Comparison of ENCODE assay signal across 1 cellular context in the genomic region with DNA sequence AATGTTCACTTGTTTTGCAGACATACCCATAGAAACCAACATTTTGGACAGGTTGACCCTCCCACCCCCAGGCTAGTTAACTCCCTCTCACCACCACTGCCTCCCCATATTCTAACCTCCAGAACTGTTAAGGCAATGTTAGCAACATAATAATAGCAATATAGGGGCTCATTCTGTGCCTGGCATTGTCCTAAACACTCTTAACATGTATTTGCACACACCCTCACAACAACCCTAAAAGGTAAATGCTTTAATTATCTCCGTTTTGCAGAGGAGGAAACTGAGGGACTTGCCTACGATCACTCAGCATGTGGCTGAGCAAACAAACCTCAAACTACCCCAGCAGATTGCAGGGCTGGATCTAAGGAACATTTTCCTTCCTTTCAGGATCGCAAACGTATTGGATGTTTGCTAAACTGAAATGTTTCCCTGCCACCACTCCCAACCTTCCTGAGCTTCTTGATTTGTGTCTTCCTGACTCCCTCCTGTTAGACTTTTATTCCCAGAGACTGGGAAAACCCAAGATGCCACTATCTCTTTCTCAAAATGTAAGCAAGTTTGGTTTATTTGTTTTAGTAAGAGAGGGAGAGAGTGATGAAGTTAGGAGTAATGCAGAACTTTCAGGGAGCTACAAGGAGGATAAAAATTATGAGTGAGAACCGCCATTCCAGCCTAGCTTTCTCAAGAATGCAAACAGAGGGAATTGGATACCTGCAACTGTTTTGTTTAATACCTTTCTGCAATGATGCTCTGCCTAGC.
TF ChIP-seq lines count a peak whose summit lies in the region.

No MANE protein-coding gene starts in this region.

TF ChIP-seq in IMR-90, 13 proteins besides CTCF, POLR2A, EP300 and RAD21:
- TF ChIP-seq, protein P1, sequence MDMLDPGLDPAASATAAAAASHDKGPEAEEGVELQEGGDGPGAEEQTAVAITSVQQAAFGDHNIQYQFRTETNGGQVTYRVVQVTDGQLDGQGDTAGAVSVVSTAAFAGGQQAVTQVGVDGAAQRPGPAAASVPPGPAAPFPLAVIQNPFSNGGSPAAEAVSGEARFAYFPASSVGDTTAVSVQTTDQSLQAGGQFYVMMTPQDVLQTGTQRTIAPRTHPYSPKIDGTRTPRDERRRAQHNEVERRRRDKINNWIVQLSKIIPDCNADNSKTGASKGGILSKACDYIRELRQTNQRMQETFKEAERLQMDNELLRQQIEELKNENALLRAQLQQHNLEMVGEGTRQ (IDR thresholded peaks at IDR 0.05; ENCODE audit: low read depth, low read length): no peak
- TF ChIP-seq MAZ (IDR thresholded peaks at IDR 0.05; ENCODE audit: borderline replicate concordance, low read depth, low read length): no peak
- no peak for TF ChIP-seq CEBPB (IDR thresholded peaks at IDR 0.05; ENCODE audit: low read depth, low read length)
- TF ChIP-seq, protein P2, sequence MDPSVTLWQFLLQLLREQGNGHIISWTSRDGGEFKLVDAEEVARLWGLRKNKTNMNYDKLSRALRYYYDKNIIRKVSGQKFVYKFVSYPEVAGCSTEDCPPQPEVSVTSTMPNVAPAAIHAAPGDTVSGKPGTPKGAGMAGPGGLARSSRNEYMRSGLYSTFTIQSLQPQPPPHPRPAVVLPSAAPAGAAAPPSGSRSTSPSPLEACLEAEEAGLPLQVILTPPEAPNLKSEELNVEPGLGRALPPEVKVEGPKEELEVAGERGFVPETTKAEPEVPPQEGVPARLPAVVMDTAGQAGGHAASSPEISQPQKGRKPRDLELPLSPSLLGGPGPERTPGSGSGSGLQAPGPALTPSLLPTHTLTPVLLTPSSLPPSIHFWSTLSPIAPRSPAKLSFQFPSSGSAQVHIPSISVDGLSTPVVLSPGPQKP (IDR thresholded peaks at IDR 0.05; ENCODE audit: borderline replicate concordance, low read depth, low read length): no peak
- no peak for TF ChIP-seq MXI1 (IDR thresholded peaks at IDR 0.05; ENCODE audit: borderline replicate concordance, low read depth, low read length)
- TF ChIP-seq BHLHE40 (IDR thresholded peaks at IDR 0.05; ENCODE audit: low read depth, low read length): no peak
- no peak for TF ChIP-seq SMC3 (IDR thresholded peaks at IDR 0.05; ENCODE audit: low read depth, low read length)
- no peak for TF ChIP-seq RFX5 (IDR thresholded peaks at IDR 0.05; ENCODE audit: low read depth, low read length)
- no peak for TF ChIP-seq MAFK (IDR thresholded peaks at IDR 0.05; ENCODE audit: low read depth, low read length)
- TF ChIP-seq CHD1 (IDR thresholded peaks at IDR 0.05; ENCODE audit: low read depth, low read length): no peak
- TF ChIP-seq NFE2L2 (IDR thresholded peaks at IDR 0.05; ENCODE audit: low read depth, low read length): no peak
- no peak for TF ChIP-seq RCOR1 (IDR thresholded peaks at IDR 0.05; ENCODE audit: insufficient replicate concordance, low read length)
- TF ChIP-seq FOS (IDR thresholded peaks at IDR 0.05; ENCODE audit: low read depth, low read length): no peak
TF ChIP-seq in IMR-90: peak in this region for 0.
